25 cellular contexts compared by ENCODE assay signal in genomic region chr10:60419249-60419648, GRCh38.
"Had no signal": no experiment of that assay in that cellular context is flagged by ENCODE, and none has a peak within 500 bp of the region (broad histone marks: within the 10 kb centered on the region; RNA-seq: fewer than 3 reads in every experiment).

No MANE protein-coding gene starts in this region.

- DNase-seq: activated CD4-positive, alpha-beta memory T cell treated with anti-CD3 and anti-CD28 coated beads, Interleukin-2, amount 10 ng/mL, durations not matched to agents 7 days and 5 days; activated CD4-positive, alpha-beta T cell treated with anti-CD3 and anti-CD28 coated beads for 1 hour; activated CD4-positive, alpha-beta T cell treated with anti-CD3 and anti-CD28 coated beads for 4 hours; activated CD4-positive, alpha-beta T cell treated with anti-CD3 and anti-CD28 coated beads, Interleukin-2, amount 10 ng/mL, durations not matched to agents 7 days and 5 days; activated CD4-positive, alpha-beta T cell treated with anti-CD3 and anti-CD28 coated beads, Interleukin-2, amount 50 U/mL, for 4 hours; activated CD8-positive, alpha-beta memory T cell treated with anti-CD3 and anti-CD28 coated beads, Interleukin-2, amount 50 U/mL, for 48 hours; activated gamma-delta T cell; activated naive CD4-positive, alpha-beta T cell; activated naive CD4-positive, alpha-beta T cell treated with anti-CD3 and anti-CD28 coated beads, Interleukin-2, amount 10 ng/mL, durations not matched to agents 7 days and 5 days; activated naive CD8-positive, alpha-beta T cell treated with anti-CD3 and anti-CD28 coated beads, Interleukin-2, amount 10 ng/mL, durations not matched to agents 7 days and 5 days; activated T-cell treated with anti-CD3 and anti-CD28 coated beads for 4 hours; activated T-cell treated with anti-CD3 and anti-CD28 coated beads, Interleukin-2, amount 50 U/mL, for 24 hours; activated T-cell treated with anti-CD3 and anti-CD28 coated beads, Interleukin-2, amount 50 U/mL, for 72 hours; central memory CD4-positive, alpha-beta T cell; cerebellar nuclear complex; colonic mucosa; effector CD8-positive, alpha-beta T cell; foreskin fibroblast; head of caudate nucleus; T-helper 2 cell had no signal

- H3K4me3 ChIP-seq: ascending aorta, breast epithelium, cardiac muscle cell, colonic mucosa had no signal

- H3K27me3 ChIP-seq: ascending aorta, breast epithelium, cardiac muscle cell, colonic mucosa had no signal

- ATAC-seq: activated naive CD4-positive, alpha-beta T cell treated with anti-CD3 and anti-CD28 coated beads, Interleukin-2, amount 50 U/mL, for 72 hours; activated T-cell treated with anti-CD3 and anti-CD28 coated beads, Interleukin-2, amount 50 U/mL, for 72 hours had no signal

- H3K27ac ChIP-seq: ascending aorta, breast epithelium, cardiac muscle cell, colonic mucosa, epithelial cell of prostate had no signal

- H3K4me1 ChIP-seq: ascending aorta, breast epithelium, colonic mucosa had no signal

- H3K36me3 ChIP-seq: ascending aorta, breast epithelium, cardiac muscle cell, colonic mucosa had no signal

- H3K9me3 ChIP-seq: ascending aorta, breast epithelium, colonic mucosa had no signal
